8 cellular contexts compared by ENCODE assay signal in the genomic region with DNA sequence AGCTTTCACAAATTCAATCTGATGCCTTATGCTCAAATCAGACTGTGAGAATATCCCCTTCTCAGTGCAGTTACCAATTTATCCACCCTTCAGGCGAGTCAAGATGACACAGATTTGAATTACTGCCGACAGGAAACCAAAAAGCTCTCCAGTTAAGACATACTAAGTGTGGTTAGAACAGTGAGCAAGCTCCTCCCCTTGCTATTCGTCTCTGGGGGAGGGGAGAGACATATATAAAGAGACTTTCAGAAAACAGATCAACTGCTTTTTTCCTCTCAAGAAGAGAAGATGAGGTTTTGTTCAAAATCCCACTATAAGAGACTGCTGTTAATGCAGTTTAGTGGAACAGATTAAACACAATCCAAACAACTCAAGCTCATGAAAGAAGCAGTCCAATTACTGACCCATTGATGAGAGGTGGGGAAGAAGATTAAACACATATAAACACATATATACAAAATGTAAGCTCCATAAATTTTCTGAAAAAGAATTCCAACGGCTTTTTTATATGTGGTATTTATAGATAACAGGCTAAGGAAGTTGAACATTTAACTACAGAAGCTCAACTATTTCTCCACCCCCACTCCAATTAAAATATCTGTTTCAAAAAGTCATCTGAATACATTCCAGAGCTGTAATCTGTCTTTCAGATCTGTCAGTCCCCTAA.
DNase-seq lines count a peak whose midpoint lies in the region; ATAC-seq and TF ChIP-seq lines count a peak whose summit lies in the region.

No MANE protein-coding gene starts in this region.

- no peaks in the 10 kb centered on the region for H3K36me3 ChIP-seq in body of pancreas (replicated peaks in 1 of 2; ENCODE audit: insufficient read depth in 1 of 2, low read depth in 2 of 2)

- peak; percentile 71 for DNase-seq in SKM-1 treated with dmso at 0.1 percent for 144 hours (lab: John Stamatoyannopoulos, UW; ENCODE audit: unreplicated experiment)
- peak in 1 of 4 donors; percentile 16 for DNase-seq in body of pancreas
- peak; percentile 44 for DNase-seq in kidney glomerular epithelial cell (lab: John Stamatoyannopoulos, UW)
- DNase-seq in stimulated activated CD8-positive, alpha-beta memory T cell treated with anti-CD3 and anti-CD28 coated beads, Interleukin-4, amount 100 ng/mL, for 24 hours (ENCODE audit: low read depth): peak; percentile 8
- DNase-seq in COLO668 (lab: John Stamatoyannopoulos, UW; ENCODE audit: unreplicated experiment): no peak

- intact Hi-C loops in body of pancreas (cut with DNase I): no loop called here

- no peak for TF ChIP-seq CTCF in body of pancreas (IDR thresholded peaks at IDR 0.05)

- peak overlapping the region in 2 of 4 donors; percentile 36 to 60 for H3K27ac ChIP-seq in body of pancreas

- H3K27me3 ChIP-seq in body of pancreas: no peaks in the 10 kb centered on the region

- H3K4me1 ChIP-seq in body of pancreas: peaks cover 37% of the 10 kb centered on the region

- TF ChIP-seq POLR2A in body of pancreas (IDR thresholded peaks at IDR 0.05): no peak

- H3K4me3 ChIP-seq in body of pancreas: no peak overlapping the region

- WGBS in body of pancreas, 2 donors: 15 to 25% methylated on average over 4 of the region's 4 CpGs

- ATAC-seq in GM18511 (IDR thresholded peaks at IDR 0.05; ENCODE audit: unreplicated experiment) (peak; percentile 65), HG02981 (IDR thresholded peaks at IDR 0.05; ENCODE audit: unreplicated experiment) (peak; percentile 57), body of pancreas (peak; percentile 40), GM21360 (IDR thresholded peaks at IDR 0.05; ENCODE audit: unreplicated experiment) (no peak)

- no peaks in the 10 kb centered on the region for H3K9me3 ChIP-seq in body of pancreas
